8 cellular contexts compared by ENCODE assay signal in the genomic region with DNA sequence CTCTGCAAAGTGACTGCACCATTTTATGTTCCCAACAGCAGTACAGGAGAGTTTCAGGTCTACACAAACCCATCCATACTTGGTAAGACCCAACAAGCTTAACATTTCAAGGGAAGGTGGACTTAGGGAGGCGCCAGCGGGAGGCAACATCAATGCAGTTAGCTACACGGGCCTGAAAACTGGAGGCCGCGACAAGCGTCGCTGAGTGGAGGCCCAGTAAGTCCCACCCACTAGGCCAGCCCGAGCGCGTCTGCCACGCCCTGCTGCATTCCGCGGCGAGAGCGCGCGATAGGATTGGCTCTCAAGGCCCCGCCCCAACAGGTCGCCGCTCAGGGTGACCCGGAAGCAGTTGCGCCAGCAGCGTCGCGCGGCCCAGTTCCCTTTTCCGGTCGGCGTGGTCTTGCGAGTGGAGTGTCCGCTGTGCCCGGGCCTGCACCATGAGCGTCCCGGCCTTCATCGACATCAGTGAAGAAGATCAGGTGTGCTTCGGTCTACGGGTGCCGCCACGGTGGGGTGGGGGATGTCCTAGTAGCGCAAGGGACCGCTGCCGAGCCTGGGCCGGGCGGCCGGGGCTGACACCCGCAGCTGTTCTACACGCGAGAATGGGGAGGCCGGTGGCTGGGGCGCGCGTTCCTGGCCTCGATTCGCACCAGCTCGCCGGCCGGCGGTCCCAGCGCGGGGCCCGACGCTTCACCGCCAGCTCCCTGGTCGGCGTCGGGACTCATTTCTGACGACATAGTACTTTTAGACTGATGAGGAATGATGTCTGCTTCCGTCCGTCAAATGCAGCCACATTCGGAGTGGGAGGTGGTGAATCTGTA. TPM values are rescaled to one million over a fixed set of nuclear protein-coding genes. Genes with fewer than 3 reads are reported as not detected.
DNase-seq lines count a peak whose midpoint lies in the region; ATAC-seq and TF ChIP-seq lines count a peak whose summit lies in the region.

A gene (plus strand): TSS at position 381 of the 821 bp plus-strand sequence. CDS start 57 bp downstream, at position 438.

- H3K4me3 ChIP-seq in duodenal mucosa (ENCODE audit: low read depth in 1 of 2, low read length in 2 of 2): peak within 1 kb of the TSS; percentile 77 to 97
- peak within 1 kb of the TSS; percentile 91 for H3K4me3 ChIP-seq in lower leg skin (ENCODE audit: low read depth, poor library complexity, severe bottlenecking)

- DNase-seq in CD1c-positive myeloid dendritic cell (ENCODE audit: extremely low spot score) (peak; percentile 97), NCI-H82 treated with DMSO at 0.1 percent for 48 hours (lab: John Stamatoyannopoulos, UW; ENCODE audit: unreplicated experiment) (peak; percentile 74), lower leg skin (ENCODE audit: low spot score in 2 of 2) (peak; percentile 93 to 99)
- DNase-seq in activated CD4-positive, alpha-beta memory T cell treated with anti-CD3 and anti-CD28 coated beads for 36 hours: peak; percentile 97
- DNase-seq in stimulated activated CD4-positive, alpha-beta T cell treated with anti-CD3 and anti-CD28 coated beads, Interleukin-4, amount 100 ng/mL, for 48 hours (ENCODE audit: low read depth in 2 of 2): peak; percentile 87 to 94

- CTCF ChIA-PET in activated CD4-positive, alpha-beta memory T cell treated with anti-CD3 and anti-CD28 coated beads for 36 hours (lab: Charles Lee): interaction anchor here (0.6 to 1.1 kb wide), 2 partner anchors 16 to 23 kb away, joined by 3 to 4 read pairs; no protein-coding TSS in a partner anchor

- H3K27me3 ChIP-seq in duodenal mucosa (ENCODE audit: control insufficient read depth in 1 of 2, insufficient read depth in 2 of 2, low read length in 2 of 2): peaks cover 0 to 2% of the 10 kb centered on the region in 2 donors

- ATAC-seq in GM19438 (IDR thresholded peaks at IDR 0.05; ENCODE audit: low read depth, unreplicated experiment) (peak; percentile 98), HG03575 (IDR thresholded peaks at IDR 0.05; ENCODE audit: extremely low read depth, insufficient number of reproducible peaks, low FRiP score, unreplicated experiment) (peak; percentile 93)

- H3K4me1 ChIP-seq in duodenal mucosa (ENCODE audit: control insufficient read depth in 1 of 2, insufficient read depth in 2 of 2, low read length in 2 of 2): peaks cover 13 to 17% of the 10 kb centered on the region in 2 donors

- H3K9ac ChIP-seq in duodenal mucosa (ENCODE audit: low read depth in 1 of 2, low read length in 2 of 2): peak within 1 kb of the TSS; percentile 83 to 88

- H3K36me3 ChIP-seq in duodenal mucosa (ENCODE audit: control insufficient read depth in 1 of 2, insufficient read depth in 2 of 2, low read length in 2 of 2): peaks cover under 1 to 3% of the 10 kb centered on the region in 2 donors

- H3K9me3 ChIP-seq in duodenal mucosa (ENCODE audit: control insufficient read depth in 1 of 2, low read length in 2 of 2): no peaks in the 10 kb centered on the region

- peaks cover 1% of the 10 kb centered on the region for H3K27me3 Mint-ChIP-seq in activated CD4-positive, alpha-beta memory T cell treated with anti-CD3 and anti-CD28 coated beads for 36 hours

- peak within 1 kb of the TSS; percentile 82 for H3K27ac ChIP-seq in duodenal mucosa (ENCODE audit: low read depth, low read length)

- H3K9me3 Mint-ChIP-seq in activated CD4-positive, alpha-beta memory T cell treated with anti-CD3 and anti-CD28 coated beads for 36 hours: no peaks in the 10 kb centered on the region

- POLR2A ChIA-PET in activated CD4-positive, alpha-beta memory T cell treated with anti-CD3 and anti-CD28 coated beads for 36 hours (lab: Charles Lee): interaction anchor here (1.0 to 1.6 kb wide), 3 partner anchors 311 to 578 kb away, joined by 4 to 5 read pairs (median 5); a partner anchor contains a TSS

- 0 to 2% methylated on average over 22 to 28 of the region's 70 CpGs for WGBS in lower leg skin, 2 donors

- peaks cover 15% of the 10 kb centered on the region for H3K36me3 Mint-ChIP-seq in activated CD4-positive, alpha-beta memory T cell treated with anti-CD3 and anti-CD28 coated beads for 36 hours

- no peak for TF ChIP-seq CTCF in lower leg skin (IDR thresholded peaks at IDR 0.05)

- H3K27ac Mint-ChIP-seq in activated CD4-positive, alpha-beta memory T cell treated with anti-CD3 and anti-CD28 coated beads for 36 hours: peak within 1 kb of the TSS; percentile 98

- H3K4me1 Mint-ChIP-seq in activated CD4-positive, alpha-beta memory T cell treated with anti-CD3 and anti-CD28 coated beads for 36 hours (ENCODE audit: low read depth): peaks cover 38% of the 10 kb centered on the region

- intact Hi-C loops in activated CD4-positive, alpha-beta memory T cell treated with anti-CD3 and anti-CD28 coated beads for 36 hours (cut with micrococcal nuclease): loop anchor here (1.0 to 10.0 kb wide), 12 partner anchors 13 to 1079 kb away; a partner anchor contains a TSS
- intact Hi-C loops in lower leg skin (cut with DNase I; ENCODE audit: low total_unique reads): no loop called here

- peak within 1 kb of the TSS; percentile 97 for H3K4me3 Mint-ChIP-seq in activated CD4-positive, alpha-beta memory T cell treated with anti-CD3 and anti-CD28 coated beads for 36 hours

- TF ChIP-seq POLR2A in lower leg skin (IDR thresholded peaks at IDR 0.05): peak in 1 of 2 donors; percentile 31

RNA-seq across cellular contexts. Expression of the gene that starts here (rescaled TPM):
- total RNA-seq in activated CD4-positive, alpha-beta memory T cell treated with anti-CD3 and anti-CD28 coated beads for 36 hours: 100 to 1,000 TPM; 377 to 389 TPM
- 100 to 1,000 TPM; 365 to 696 (median 419) TPM for total RNA-seq in lower leg skin

Comparison
In these comparisons a context has a peak if more than half of its experiments do, and no peak if none do; other contexts are left out.
1. Peak in every context shown above with its lines: DNase-seq, ATAC-seq, H3K4me3 ChIP-seq and H3K27ac ChIP-seq.